8 cellular contexts compared by ENCODE assay signal in genomic region chr11:86456075-86456939, GRCh38.
A peak's percentile ranks its signal among the peaks of the same experiment; 100 is the strongest.
DNase-seq lines count a peak whose midpoint lies in the region; ATAC-seq and TF ChIP-seq lines count a peak whose summit lies in the region.

No MANE protein-coding gene starts in this region.

- no peaks in the 10 kb centered on the region for H3K36me3 Mint-ChIP-seq in stimulated activated naive CD8-positive, alpha-beta T cell treated with anti-CD3 and anti-CD28 coated beads, Interleukin-15, Interleukin-2, amounts not matched to agents 100 ng/mL and 50 ng/mL, for 24 hours (ENCODE audit: low read depth)

- H3K9me3 ChIP-seq in OCI-LY7 (ENCODE audit: low read length) (no peaks in the 10 kb centered on the region), neural cell (ENCODE audit: low read length) (no peaks in the 10 kb centered on the region)

- H3K4me1 Mint-ChIP-seq in stimulated activated naive CD8-positive, alpha-beta T cell treated with anti-CD3 and anti-CD28 coated beads, Interleukin-15, Interleukin-2, amounts not matched to agents 100 ng/mL and 50 ng/mL, for 24 hours (ENCODE audit: low read depth): peaks cover 30% of the 10 kb centered on the region

- no peaks in the 10 kb centered on the region for H3K79me2 ChIP-seq in OCI-LY7 (ENCODE audit: insufficient read depth, low read depth, low read length)
- H3K79me2 ChIP-seq in neural cell (replicated peaks; ENCODE audit: insufficient read depth, low read length): no peaks in the 10 kb centered on the region

- H3K4me3 Mint-ChIP-seq in stimulated activated naive CD8-positive, alpha-beta T cell treated with anti-CD3 and anti-CD28 coated beads, Interleukin-15, Interleukin-2, amounts not matched to agents 100 ng/mL and 50 ng/mL, for 24 hours: no peak overlapping the region

- H2AFZ ChIP-seq in OCI-LY7 (ENCODE audit: low read length) (no peak overlapping the region), neural cell (ENCODE audit: low read depth, low read length) (no peak overlapping the region)

- DNase-seq in DMS 273 (lab: John Stamatoyannopoulos, UW; ENCODE audit: unreplicated experiment): peak; percentile 87
- DNase-seq in HT1080 (ENCODE audit: low read depth): peak; percentile 82
- peak; percentile 72 for DNase-seq in OCI-LY7 (ENCODE audit: low spot score)
- peak; percentile 81 for DNase-seq in activated T-cell treated with anti-CD3 and anti-CD28 coated beads for 24 hours (ENCODE audit: low read depth)
- DNase-seq in fibroblast of gingiva (ENCODE audit: low read depth): peak; percentile 66

- intact Hi-C loops in OCI-LY7 (cut with micrococcal nuclease; ENCODE audit: unreplicated experiment): loop anchor here (1.0 to 5.0 kb wide), 3 partner anchors 151 to 462 kb away; no protein-coding TSS in a partner anchor

- H3F3A ChIP-seq in neural cell (ENCODE audit: insufficient read depth, low read length, poor library complexity, severe bottlenecking): no peaks in the 10 kb centered on the region

- H3K4me2 ChIP-seq in OCI-LY7 (ENCODE audit: low read length) (no peak overlapping the region), neural cell (ENCODE audit: low read length) (no peak overlapping the region)

- no peaks in the 10 kb centered on the region for H3K27me3 Mint-ChIP-seq in stimulated activated naive CD8-positive, alpha-beta T cell treated with anti-CD3 and anti-CD28 coated beads, Interleukin-15, Interleukin-2, amounts not matched to agents 100 ng/mL and 50 ng/mL, for 24 hours

- CTCF ChIA-PET in OCI-LY7 (lab: Charles Lee; ENCODE audit: unreplicated experiment): interaction anchor here (1.0 kb wide), 1 partner anchor 28 kb away, joined by 3 read pairs; no protein-coding TSS in a partner anchor

- no peaks in the 10 kb centered on the region for H3K4me1 ChIP-seq in OCI-LY7 (ENCODE audit: insufficient read depth, low read length, poor library complexity, severe bottlenecking)

- H3K4me3 ChIP-seq in OCI-LY7 (ENCODE audit: low read depth, low read length, poor library complexity, severe bottlenecking): no peak overlapping the region
- no peak overlapping the region for H3K4me3 ChIP-seq in neural cell (ENCODE audit: low read length)

- H3K9me3 Mint-ChIP-seq in stimulated activated naive CD8-positive, alpha-beta T cell treated with anti-CD3 and anti-CD28 coated beads, Interleukin-15, Interleukin-2, amounts not matched to agents 100 ng/mL and 50 ng/mL, for 24 hours: no peaks in the 10 kb centered on the region

- H3K27ac ChIP-seq in OCI-LY7 (ENCODE audit: low read depth, low read length, poor library complexity, severe bottlenecking) (no peak overlapping the region), neural cell (ENCODE audit: low read length) (no peak overlapping the region)

- H3K9ac ChIP-seq in neural cell (ENCODE audit: low read length): no peak overlapping the region

- H3K27ac Mint-ChIP-seq in stimulated activated naive CD8-positive, alpha-beta T cell treated with anti-CD3 and anti-CD28 coated beads, Interleukin-15, Interleukin-2, amounts not matched to agents 100 ng/mL and 50 ng/mL, for 24 hours: peak overlapping the region; percentile 50

- H3K36me3 ChIP-seq in OCI-LY7 (ENCODE audit: insufficient read depth, low read length) (no peaks in the 10 kb centered on the region), neural cell (ENCODE audit: insufficient read depth, low read length) (no peaks in the 10 kb centered on the region)

- no TSS peak for BruUV-seq in OCI-LY7 (replicated peaks; lab: Mats Ljungman, UMichigan)

- TF ChIP-seq CTCF in OCI-LY7 (conservative IDR thresholded peaks at IDR 0.05; ENCODE audit: low read length) (peak; percentile 95), neural cell (IDR thresholded peaks at IDR 0.05; ENCODE audit: poor library complexity, severe bottlenecking) (peak; percentile 92)

- no peaks in the 10 kb centered on the region for H3K27me3 ChIP-seq in neural cell (ENCODE audit: insufficient read depth, low read depth, low read length)

- H4K20me1 ChIP-seq in OCI-LY7 (ENCODE audit: insufficient read depth, low read length) (no peaks in the 10 kb centered on the region), neural cell (ENCODE audit: insufficient read depth) (no peaks in the 10 kb centered on the region)

- no peak for TF ChIP-seq EP300 in neural cell (conservative IDR thresholded peaks at IDR 0.05; ENCODE audit: poor library complexity, severe bottlenecking)

- H3K9me2 ChIP-seq in OCI-LY7 (ENCODE audit: insufficient read depth, low read length): no peaks in the 10 kb centered on the region
- no peaks in the 10 kb centered on the region for H3K9me2 ChIP-seq in neural cell (ENCODE audit: insufficient read depth, low read length)

- POLR2A ChIA-PET in OCI-LY7 (lab: Charles Lee): no interaction called here

- ATAC-seq in GM21390 (IDR thresholded peaks at IDR 0.05; ENCODE audit: unreplicated experiment): peak; percentile 84

- peak; percentile 95 for TF ChIP-seq RAD21 in neural cell (conservative IDR thresholded peaks at IDR 0.05)

TF ChIP-seq in neural cell, 6 proteins besides CTCF, POLR2A, EP300 and RAD21:
- no peak for TF ChIP-seq MXI1 (conservative IDR thresholded peaks at IDR 0.05; ENCODE audit: poor library complexity, severe bottlenecking)
- TF ChIP-seq SMC3 (conservative IDR thresholded peaks at IDR 0.05; ENCODE audit: poor library complexity): peak; percentile 99
